In the genomic region with DNA sequence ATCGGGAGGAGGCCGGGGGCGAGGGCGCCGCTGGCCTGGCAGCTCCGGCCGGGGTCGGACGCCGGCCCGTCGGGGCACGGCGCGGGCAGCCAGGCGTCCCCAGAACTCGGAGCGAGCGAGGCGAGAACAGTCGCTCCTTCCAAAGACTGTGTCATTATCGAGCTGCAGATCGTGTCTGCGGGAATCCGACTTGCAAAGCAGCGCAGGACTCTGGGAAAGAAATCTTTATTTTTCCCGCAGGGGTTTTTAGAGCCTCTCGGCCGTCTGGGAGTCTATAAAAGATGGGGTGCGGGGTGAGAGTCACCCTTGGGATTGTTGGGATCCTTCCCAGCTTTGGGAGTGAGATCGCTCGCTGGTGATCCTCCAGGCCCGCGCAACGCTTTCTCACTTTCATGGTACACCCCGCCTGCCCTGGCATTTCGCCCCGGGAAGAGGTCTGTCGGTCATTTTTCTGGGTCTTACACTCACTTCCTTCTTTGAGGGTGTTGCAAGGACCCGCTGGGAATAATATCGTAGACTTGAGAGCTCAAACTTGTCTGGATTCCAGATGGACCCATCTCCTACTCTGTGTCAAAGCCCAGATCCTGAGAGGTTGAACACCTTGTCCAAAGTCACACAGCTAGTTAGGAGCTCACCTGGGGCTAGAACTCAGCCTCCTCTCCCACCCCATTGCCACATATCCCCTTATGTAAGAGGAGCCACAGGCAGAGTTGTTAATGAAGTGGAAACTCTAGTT, we compare ENCODE assay signal across 8 cellular contexts. TPM values are rescaled to one million over a fixed set of nuclear protein-coding genes. Genes with fewer than 3 reads are reported as not detected.
DNase-seq lines count a peak whose midpoint lies in the region; ATAC-seq and TF ChIP-seq lines count a peak whose summit lies in the region.

No MANE protein-coding gene starts in this region.

- under 1% methylated on average over 41 of the region's 41 CpGs for WGBS in mesenchymal stem cell

- no peaks in the 10 kb centered on the region for H3K27me3 ChIP-seq in mesenchymal stem cell (ENCODE audit: control insufficient read depth in 1 of 2, insufficient read depth in 1 of 2, low read length in 2 of 2)
- no peaks in the 10 kb centered on the region for H3K27me3 ChIP-seq in tibial artery

- no peak overlapping the region for H2AK5ac ChIP-seq in mesenchymal stem cell (ENCODE audit: low read length, severe bottlenecking)

- H3K4me2 ChIP-seq in mesenchymal stem cell (ENCODE audit: low read length, poor library complexity, severe bottlenecking) = peak overlapping the region; percentile 71

- peak overlapping the region; percentile 97 for H2BK120ac ChIP-seq in mesenchymal stem cell (ENCODE audit: low read depth, low read length)

- H3K4me1 ChIP-seq in mesenchymal stem cell (ENCODE audit: control insufficient read depth, insufficient read depth, low read depth, low read length) = peaks cover 20% of the 10 kb centered on the region
- peaks cover 0 to 40% (median 22%) of the 10 kb centered on the region in 4 donors for H3K4me1 ChIP-seq in tibial artery

- no peak overlapping the region for H2AFZ ChIP-seq in mesenchymal stem cell (ENCODE audit: low read depth, low read length)

- peak overlapping the region; percentile 83 for H3K27ac ChIP-seq in mesenchymal stem cell (ENCODE audit: low read length, poor library complexity, severe bottlenecking)
- peak overlapping the region; percentile 87 to 98 for H3K27ac ChIP-seq in tibial artery

- peak overlapping the region in 1 of 2 experiments; percentile 23 for H3K23ac ChIP-seq in mesenchymal stem cell (ENCODE audit: low read length in 2 of 2)

- H4K8ac ChIP-seq in mesenchymal stem cell (ENCODE audit: low read length) = no peak overlapping the region

- H3K79me1 ChIP-seq in mesenchymal stem cell (replicated peaks; ENCODE audit: low read length, poor library complexity, severe bottlenecking) = peaks cover 12% of the 10 kb centered on the region

- H3K4ac ChIP-seq in mesenchymal stem cell (ENCODE audit: low read depth in 1 of 2, low read length in 2 of 2) = peak overlapping the region in 1 of 2 experiments; percentile 35

- intact Hi-C loops in tibial artery (cut with DNase I; ENCODE audit: low total_unique reads) = loop anchor here (5.0 kb wide), 1 partner anchor 53 kb away; no protein-coding TSS in a partner anchor

- H2BK15ac ChIP-seq in mesenchymal stem cell (ENCODE audit: low read depth, poor library complexity, severe bottlenecking) = peak overlapping the region; percentile 52

- no peak for ATAC-seq in effector memory CD8-positive, alpha-beta T cell (replicated peaks)

- H3K9me3 ChIP-seq in mesenchymal stem cell (ENCODE audit: control insufficient read depth, low read length) (no peaks in the 10 kb centered on the region), tibial artery (no peaks in the 10 kb centered on the region)

- H3K36me3 Mint-ChIP-seq in effector memory CD8-positive, alpha-beta T cell (ENCODE audit: insufficient read depth) = peaks cover 13% of the 10 kb centered on the region

- no peak for TF ChIP-seq CTCF in tibial artery (IDR thresholded peaks at IDR 0.05)

- peaks cover 4 to 13% of the 10 kb centered on the region in 2 experiments for H3K36me3 ChIP-seq in mesenchymal stem cell (ENCODE audit: control insufficient read depth in 1 of 2, insufficient read depth in 2 of 2, low read depth in 1 of 2, low read length in 2 of 2)
- H3K36me3 ChIP-seq in tibial artery = no peaks in the 10 kb centered on the region

- no peak overlapping the region for H3K27ac Mint-ChIP-seq in effector memory CD8-positive, alpha-beta T cell

- peak overlapping the region; percentile 88 to 96 for H3K4me3 ChIP-seq in mesenchymal stem cell (ENCODE audit: insufficient read depth in 1 of 2, low read depth in 1 of 2, low read length in 2 of 2)
- peak overlapping the region; percentile 82 to 97 for H3K4me3 ChIP-seq in tibial artery

- peak overlapping the region; percentile 87 for H3K9ac ChIP-seq in mesenchymal stem cell (ENCODE audit: low read length)

- H3K9me3 Mint-ChIP-seq in effector memory CD8-positive, alpha-beta T cell = no peaks in the 10 kb centered on the region

- peak overlapping the region; percentile 96 to 97 for H3K18ac ChIP-seq in mesenchymal stem cell (ENCODE audit: low read depth in 1 of 2, low read length in 2 of 2)

- peaks cover 18 to 23% of the 10 kb centered on the region in 2 donors for H3K4me1 Mint-ChIP-seq in effector memory CD8-positive, alpha-beta T cell (ENCODE audit: low read depth in 2 of 2)

- H3K4me3 Mint-ChIP-seq in effector memory CD8-positive, alpha-beta T cell = peak overlapping the region; percentile 96 to 98

- H4K91ac ChIP-seq in mesenchymal stem cell (ENCODE audit: low read length) = no peak overlapping the region

- H3K14ac ChIP-seq in mesenchymal stem cell (ENCODE audit: low read length in 2 of 2) = no peak overlapping the region

- H2BK5ac ChIP-seq in mesenchymal stem cell (ENCODE audit: low read depth, low read length, poor library complexity, severe bottlenecking) = peak overlapping the region; percentile 46

- H2BK12ac ChIP-seq in mesenchymal stem cell (ENCODE audit: low read length in 2 of 2) = peak overlapping the region; percentile 25 to 95

- DNase-seq in NCI-H82 (lab: John Stamatoyannopoulos, UW) = peak; percentile 48
- DNase-seq in NCI-H82 treated with DMSO at 0.1 percent for 48 hours (lab: John Stamatoyannopoulos, UW; ENCODE audit: unreplicated experiment) = no peak
- peak; percentile 62 for DNase-seq in RPMI7951 (ENCODE audit: low read depth)
- peak in 1 of 3 experiments; percentile 7 for DNase-seq in effector memory CD8-positive, alpha-beta T cell
- DNase-seq in mesenchymal stem cell = peak; percentile 66
- DNase-seq in tibial artery = peak; percentile 82 to 88
- DNase-seq in NCI-H2029 (lab: John Stamatoyannopoulos, UW) = no peak
- no peak for DNase-seq in SK-N-DZ (ENCODE audit: low spot score)

- peaks cover 26 to 34% of the 10 kb centered on the region in 2 donors for H3K27me3 Mint-ChIP-seq in effector memory CD8-positive, alpha-beta T cell

RNA-seq across cellular contexts. Expression of gene UBTD1, which starts 1.0 kb away (rescaled TPM):
- total RNA-seq in RPMI7951 (2014; rRNA removed; shearing (Covaris generic)) = 16.8 and 18.5 TPM in 2 replicates
- polyA plus RNA-seq in mesenchymal stem cell (2013, experiment 1 of 2) = 29.3 TPM
- polyA plus RNA-seq in mesenchymal stem cell (2013, experiment 2 of 2) = 29.9 TPM
- polyA plus RNA-seq in SK-N-DZ (2014; cell fraction: cytosol; rRNA removed) = 5.8 and 6.2 TPM in 2 replicates
- 5.7 and 6.3 TPM in 2 replicates for polyA plus RNA-seq in SK-N-DZ (2014; cell fraction: nucleus; rRNA removed)

RNA-seq across cellular contexts. Expression of gene MMS19, which starts 1.5 kb away (rescaled TPM):
- total RNA-seq in RPMI7951 (2014; rRNA removed; shearing (Covaris generic)) = 73.9 and 87.0 TPM in 2 replicates
- 64.0 TPM for polyA plus RNA-seq in mesenchymal stem cell (2013, experiment 1 of 2)
- 64.3 TPM for polyA plus RNA-seq in mesenchymal stem cell (2013, experiment 2 of 2)
- polyA plus RNA-seq in SK-N-DZ (2014; cell fraction: cytosol; rRNA removed) = 103 and 140 TPM in 2 replicates
- 265 and 277 TPM in 2 replicates for polyA plus RNA-seq in SK-N-DZ (2014; cell fraction: nucleus; rRNA removed)

RNA-seq across cellular contexts. Expression of gene ZDHHC16, which starts 53.8 kb away (rescaled TPM):
- 47.3 and 51.7 TPM in 2 replicates for total RNA-seq in RPMI7951 (2014; rRNA removed; shearing (Covaris generic))
- 38.8 TPM for polyA plus RNA-seq in mesenchymal stem cell (2013, experiment 1 of 2)
- polyA plus RNA-seq in mesenchymal stem cell (2013, experiment 2 of 2) = 39.7 TPM
- 55.2 and 57.1 TPM in 2 replicates for polyA plus RNA-seq in SK-N-DZ (2014; cell fraction: cytosol; rRNA removed)
- 72.9 and 78.9 TPM in 2 replicates for polyA plus RNA-seq in SK-N-DZ (2014; cell fraction: nucleus; rRNA removed)

RNA-seq across cellular contexts. Expression of gene EXOSC1, which starts 53.9 kb away (rescaled TPM):
- 55.6 and 61.5 TPM in 2 replicates for total RNA-seq in RPMI7951 (2014; rRNA removed; shearing (Covaris generic))
- polyA plus RNA-seq in mesenchymal stem cell (2013, experiment 1 of 2) = 60.5 TPM
- 56.7 TPM for polyA plus RNA-seq in mesenchymal stem cell (2013, experiment 2 of 2)
- 66.2 and 70.8 TPM in 2 replicates for polyA plus RNA-seq in SK-N-DZ (2014; cell fraction: cytosol; rRNA removed)
- 44.4 and 56.4 TPM in 2 replicates for polyA plus RNA-seq in SK-N-DZ (2014; cell fraction: nucleus; rRNA removed)

Comparison
In these comparisons a context has a peak if more than half of its experiments do, and no peak if none do; other contexts are left out.
1. DNase-seq: peak in NCI-H82 (single experiment), RPMI7951 (single experiment), mesenchymal stem cell (single experiment) and tibial artery (2 of 2); none in NCI-H82 treated with DMSO at 0.1 percent for 48 hours (single experiment), NCI-H2029 (single experiment) and SK-N-DZ (single experiment).